12 cellular contexts compared by ENCODE assay signal in the genomic region with DNA sequence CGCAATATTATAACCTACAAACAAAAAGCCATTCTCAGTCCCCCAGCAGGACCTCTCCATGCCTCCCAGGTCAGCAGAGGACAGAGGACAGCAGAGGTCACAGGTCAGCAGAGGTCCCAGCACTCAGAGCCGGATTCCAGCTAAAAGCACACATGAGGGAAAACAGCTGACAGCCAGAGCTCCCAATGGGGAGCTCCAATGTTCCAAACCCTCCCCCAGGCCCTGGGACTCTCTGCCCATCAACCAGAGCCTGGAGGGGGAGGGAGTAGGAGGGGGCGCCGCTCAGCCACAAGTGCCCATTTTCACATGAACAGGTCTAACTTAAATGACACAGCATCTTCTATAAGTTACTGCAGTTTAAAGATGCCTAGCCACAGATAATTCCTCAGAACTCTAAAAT.
DNase-seq lines count a peak whose midpoint lies in the region; ATAC-seq and TF ChIP-seq lines count a peak whose summit lies in the region.
"Had no signal": no experiment of that assay in that cellular context is flagged by ENCODE, and none has a peak within 500 bp of the region (broad histone marks: within the 10 kb centered on the region; RNA-seq: fewer than 3 reads in every experiment).

No MANE protein-coding gene starts in this region.

- H3K4me3 Mint-ChIP-seq in activated CD8-positive, alpha-beta memory T cell treated with anti-CD3 and anti-CD28 coated beads, Interleukin-2, amount 10 ng/mL, durations not matched to agents 7 days and 5 days: no peak overlapping the region
- H3K4me3 Mint-ChIP-seq in effector memory CD8-positive, alpha-beta T cell: peak overlapping the region in 1 of 2 donors; percentile 61
- H3K4me3 Mint-ChIP-seq in endothelial cell (ENCODE audit: unreplicated experiment): no peak overlapping the region

- H3K9me3 ChIP-seq in neuronal stem cell (replicated peaks in 1 of 2; ENCODE audit: control insufficient read depth in 2 of 2, insufficient read depth in 1 of 2, low read depth in 1 of 2, low read length in 2 of 2): peaks cover 0 to 1% of the 10 kb centered on the region in 2 donors
- H3K9me3 ChIP-seq: prostate gland had no signal

- H3K27me3 Mint-ChIP-seq in activated CD8-positive, alpha-beta memory T cell treated with anti-CD3 and anti-CD28 coated beads, Interleukin-2, amount 10 ng/mL, durations not matched to agents 7 days and 5 days: no peaks in the 10 kb centered on the region
- no peaks in the 10 kb centered on the region for H3K27me3 Mint-ChIP-seq in effector memory CD8-positive, alpha-beta T cell
- H3K27me3 Mint-ChIP-seq in endothelial cell (ENCODE audit: unreplicated experiment): peaks cover 16% of the 10 kb centered on the region

- no peak overlapping the region for H3K18ac ChIP-seq in neuronal stem cell (ENCODE audit: low read length)

- peaks cover 23% of the 10 kb centered on the region for H3K79me1 ChIP-seq in neuronal stem cell (ENCODE audit: low read depth, low read length)

- H3K9ac ChIP-seq in neuronal stem cell (ENCODE audit: low read depth, low read length, poor library complexity): no peak overlapping the region

- H3K9me3 Mint-ChIP-seq in activated CD8-positive, alpha-beta memory T cell treated with anti-CD3 and anti-CD28 coated beads, Interleukin-2, amount 10 ng/mL, durations not matched to agents 7 days and 5 days (ENCODE audit: low read depth): no peaks in the 10 kb centered on the region
- no peaks in the 10 kb centered on the region for H3K9me3 Mint-ChIP-seq in effector memory CD8-positive, alpha-beta T cell
- H3K9me3 Mint-ChIP-seq in endothelial cell (ENCODE audit: unreplicated experiment): no peaks in the 10 kb centered on the region

- no peak overlapping the region for H2BK5ac ChIP-seq in neuronal stem cell (ENCODE audit: low read length)

- no peak for ATAC-seq in activated CD8-positive, alpha-beta memory T cell treated with anti-CD3 and anti-CD28 coated beads, Interleukin-2, amount 10 ng/mL, durations not matched to agents 7 days and 5 days
- ATAC-seq in effector memory CD8-positive, alpha-beta T cell (replicated peaks): no peak
- ATAC-seq: esophagus mucosa had no signal

- H3K4me1 ChIP-seq in neuronal stem cell (ENCODE audit: control insufficient read depth in 2 of 2, insufficient read depth in 1 of 2, low read depth in 1 of 2, low read length in 2 of 2): peaks cover 33 to 38% of the 10 kb centered on the region in 2 donors

- no peak overlapping the region for H2BK15ac ChIP-seq in neuronal stem cell (ENCODE audit: low read length)

- peak overlapping the region; percentile 56 for H3K27ac ChIP-seq in RWPE1
- no peak overlapping the region for H3K27ac ChIP-seq in neuronal stem cell (replicated peaks; ENCODE audit: low read length)
- H3K27ac ChIP-seq: prostate gland had no signal

- no peak overlapping the region for H3K4me3 ChIP-seq in neuronal stem cell (ENCODE audit: low read length in 2 of 2)
- H3K4me3 ChIP-seq: prostate gland had no signal

- H2BK12ac ChIP-seq in neuronal stem cell (ENCODE audit: low read length): no peak overlapping the region

- no CpG with 5 or more reads among the region's 4 CpGs for WGBS in neuronal stem cell (ENCODE audit: extremely low coverage in 2 of 2, insufficient read length in 2 of 2, insufficient replicate concordance in 1 of 2), 2 donors

- H3K4me1 Mint-ChIP-seq in activated CD8-positive, alpha-beta memory T cell treated with anti-CD3 and anti-CD28 coated beads, Interleukin-2, amount 10 ng/mL, durations not matched to agents 7 days and 5 days: peaks cover 77% of the 10 kb centered on the region
- H3K4me1 Mint-ChIP-seq in effector memory CD8-positive, alpha-beta T cell (ENCODE audit: low read depth in 2 of 2): peaks cover 66 to 78% of the 10 kb centered on the region in 2 donors
- peaks cover 53% of the 10 kb centered on the region for H3K4me1 Mint-ChIP-seq in endothelial cell (ENCODE audit: unreplicated experiment)

- H3K36me3 ChIP-seq in neuronal stem cell (replicated peaks in 1 of 2; ENCODE audit: control insufficient read depth in 2 of 2, insufficient read depth in 2 of 2, low read length in 2 of 2): peaks cover 7 to 27% of the 10 kb centered on the region in 2 donors
- H3K36me3 ChIP-seq: prostate gland had no signal

- H2BK120ac ChIP-seq in neuronal stem cell (ENCODE audit: low read depth, low read length): no peak overlapping the region

- no peak overlapping the region for H3K4me2 ChIP-seq in neuronal stem cell (ENCODE audit: insufficient read depth, low read length, poor library complexity, severe bottlenecking)

- H4K8ac ChIP-seq in neuronal stem cell (ENCODE audit: low read depth, low read length): no peak overlapping the region

- no peak overlapping the region for H3K14ac ChIP-seq in neuronal stem cell (ENCODE audit: low read length)

- H2AK5ac ChIP-seq in neuronal stem cell (ENCODE audit: low read depth, low read length): no peak overlapping the region

- POLR2A ChIA-PET in RWPE1 (lab: Yijun Ruan, JAX; ENCODE audit: low non-redundant PET): no interaction called here

- peaks cover 23% of the 10 kb centered on the region for H3K36me3 Mint-ChIP-seq in activated CD8-positive, alpha-beta memory T cell treated with anti-CD3 and anti-CD28 coated beads, Interleukin-2, amount 10 ng/mL, durations not matched to agents 7 days and 5 days
- peaks cover 63% of the 10 kb centered on the region for H3K36me3 Mint-ChIP-seq in effector memory CD8-positive, alpha-beta T cell (ENCODE audit: insufficient read depth)
- H3K36me3 Mint-ChIP-seq in endothelial cell (ENCODE audit: low read depth, unreplicated experiment): peaks cover 14% of the 10 kb centered on the region

- H4K91ac ChIP-seq in neuronal stem cell (ENCODE audit: low read depth, low read length, poor library complexity): no peak overlapping the region

- DNase-seq in activated CD8-positive, alpha-beta memory T cell treated with anti-CD3 and anti-CD28 coated beads, Interleukin-2, amount 10 ng/mL, durations not matched to agents 7 days and 5 days: no peak
- no peak for DNase-seq in activated CD8-positive, alpha-beta memory T cell treated with anti-CD3 and anti-CD28 coated beads, Interleukin-2, amount 50 U/mL, for 4 hours
- DNase-seq in RWPE1 (ENCODE audit: low spot score) (no peak), neuronal stem cell (ENCODE audit: low spot score) (peak; percentile 41), GM13977 (ENCODE audit: low spot score) (no peak), DMS153 treated with DMSO at 0.1 percent for 48 hours (lab: John Stamatoyannopoulos, UW; ENCODE audit: unreplicated experiment) (no peak), endothelial cell (ENCODE audit: low spot score) (no peak)
- DNase-seq in effector memory CD8-positive, alpha-beta T cell: no peak
- DNase-seq: activated CD4-positive, alpha-beta T cell treated with anti-CD3 and anti-CD28 coated beads for 4 hours; NCI-H2029 treated with DMSO at 0.1 percent for 48 hours had no signal

- H2AFZ ChIP-seq in neuronal stem cell (ENCODE audit: low read length): no peak overlapping the region

- in situ Hi-C loops in GM13977 (cut with MboI; ENCODE audit: low pct_unique_long_range_greater_than_20kb, low sequenced_read_pairs, unreplicated experiment): no loop called here

- no peak overlapping the region for H3K23ac ChIP-seq in neuronal stem cell (ENCODE audit: low read depth, low read length, poor library complexity)

- CTCF ChIA-PET in activated CD8-positive, alpha-beta memory T cell treated with anti-CD3 and anti-CD28 coated beads, Interleukin-2, amount 10 ng/mL, durations not matched to agents 7 days and 5 days (lab: Charles Lee): no interaction called here
- CTCF ChIA-PET in RWPE1 (lab: Yijun Ruan, JAX): interaction anchor here (0.6 kb wide), 1 partner anchor 448 kb away, joined by 3 read pairs; no protein-coding TSS in a partner anchor

- H3K4ac ChIP-seq in neuronal stem cell (ENCODE audit: low read length): no peak overlapping the region

- H3K27me3 ChIP-seq in neuronal stem cell (ENCODE audit: control insufficient read depth in 3 of 3, insufficient read depth in 3 of 3, low read depth in 1 of 3, low read length in 3 of 3): no peaks in the 10 kb centered on the region

- peak overlapping the region; percentile 24 for H3K27ac Mint-ChIP-seq in activated CD8-positive, alpha-beta memory T cell treated with anti-CD3 and anti-CD28 coated beads, Interleukin-2, amount 10 ng/mL, durations not matched to agents 7 days and 5 days
- H3K27ac Mint-ChIP-seq in effector memory CD8-positive, alpha-beta T cell: peak overlapping the region; percentile 88 to 89
- no peak overlapping the region for H3K27ac Mint-ChIP-seq in endothelial cell (ENCODE audit: unreplicated experiment)

- TF ChIP-seq CTCF in RWPE1 (conservative IDR thresholded peaks at IDR 0.05; ENCODE audit: low read depth): no peak
- no peak for TF ChIP-seq CTCF in GM13977 (IDR thresholded peaks at IDR 0.05; ENCODE audit: extremely low read depth, insufficient read depth, missing control alignments)
- no peak for TF ChIP-seq CTCF in endothelial cell (IDR thresholded peaks at IDR 0.05; ENCODE audit: unreplicated experiment)
